In genomic region chr16:56426585-56426984, GRCh38 we compare ENCODE assay signal across 1 cellular context.
TF ChIP-seq lines count a peak whose summit lies in the region.

No MANE protein-coding gene starts in this region.

TF ChIP-seq in HEK293, 187 proteins besides CTCF, POLR2A, EP300 and RAD21 (continued from another document):
- no peak for TF ChIP-seq REST (tag by site-specific recombination; IDR thresholded peaks at IDR 0.05)
- TF ChIP-seq KLF1 (tag by site-specific recombination; IDR thresholded peaks at IDR 0.05) = no peak
- no peak for TF ChIP-seq ZNF23 (tag by site-specific recombination; IDR thresholded peaks at IDR 0.05; ENCODE audit: borderline replicate concordance)
- TF ChIP-seq SP7 (tag by site-specific recombination; IDR thresholded peaks at IDR 0.05) = no peak
- no peak for TF ChIP-seq ZNF830 (tag by site-specific recombination; IDR thresholded peaks at IDR 0.05; ENCODE audit: low read depth)
- no peak for TF ChIP-seq ZNF404 (tag by site-specific recombination; IDR thresholded peaks at IDR 0.05)
- TF ChIP-seq KLF7 (tag by site-specific recombination; IDR thresholded peaks at IDR 0.05; ENCODE audit: borderline replicate concordance) = no peak
- no peak for TF ChIP-seq ZNF580 (tag by site-specific recombination; IDR thresholded peaks at IDR 0.05)
- TF ChIP-seq ZNF610 (tag by site-specific recombination; IDR thresholded peaks at IDR 0.05; ENCODE audit: borderline replicate concordance) = no peak
- no peak for TF ChIP-seq ZNF26 (tag by site-specific recombination; IDR thresholded peaks at IDR 0.05)
- no peak for TF ChIP-seq PBX3 (CRISPR knock-in tag; IDR thresholded peaks at IDR 0.05)
- peak; percentile 37; the same call in 1 of the 2 replicates for TF ChIP-seq PRDM6 (tag by site-specific recombination; IDR thresholded peaks at IDR 0.05)
- TF ChIP-seq PATZ1 (tag by site-specific recombination; IDR thresholded peaks at IDR 0.05) = no peak
- no peak for TF ChIP-seq ZNF391 (tag by site-specific recombination; IDR thresholded peaks at IDR 0.05; ENCODE audit: borderline replicate concordance, low read depth)
- no peak for TF ChIP-seq ZNF221 (tag by site-specific recombination; IDR thresholded peaks at IDR 0.05; ENCODE audit: borderline replicate concordance)
- peak; percentile 37; the same call in 1 of the 2 replicates for TF ChIP-seq ZBTB17 (tag by site-specific recombination; IDR thresholded peaks at IDR 0.05)
- no peak for TF ChIP-seq ZNF488 (tag by site-specific recombination; IDR thresholded peaks at IDR 0.05)
- TF ChIP-seq ZNF571 (tag by site-specific recombination; IDR thresholded peaks at IDR 0.05) = no peak
- no peak for TF ChIP-seq GLI2 (tag by site-specific recombination; IDR thresholded peaks at IDR 0.05; ENCODE audit: borderline replicate concordance, low read depth)
- TF ChIP-seq ZNF707 (tag by site-specific recombination; IDR thresholded peaks at IDR 0.05) = no peak
- no peak for TF ChIP-seq TRIM28 (IDR thresholded peaks at IDR 0.05; ENCODE audit: borderline replicate concordance, low read length)
- no peak for TF ChIP-seq AEBP2 (tag by site-specific recombination; IDR thresholded peaks at IDR 0.05; ENCODE audit: borderline replicate concordance)
- TF ChIP-seq ZNF660 (tag by site-specific recombination; IDR thresholded peaks at IDR 0.05) = peak; percentile 76; the same call in 1 of the 2 replicates
- TF ChIP-seq ZNF600 (tag by site-specific recombination; IDR thresholded peaks at IDR 0.05) = 0 out of 2 replicates have a peak, but pooled peaks have one; percentile 49
- TF ChIP-seq ZNF426 (tag by site-specific recombination; IDR thresholded peaks at IDR 0.05) = no peak
- no peak for TF ChIP-seq ZNF362 (tag by site-specific recombination; IDR thresholded peaks at IDR 0.05)
- no peak for TF ChIP-seq SALL2 (tag by site-specific recombination; IDR thresholded peaks at IDR 0.05; ENCODE audit: borderline replicate concordance)
- TF ChIP-seq GLIS1 (tag by site-specific recombination; IDR thresholded peaks at IDR 0.05) = no peak
- no peak for TF ChIP-seq OVOL3 (tag by site-specific recombination; IDR thresholded peaks at IDR 0.05)
- TF ChIP-seq ZNF560 (tag by site-specific recombination; IDR thresholded peaks at IDR 0.05; ENCODE audit: borderline replicate concordance) = no peak
- TF ChIP-seq MEIS1 (CRISPR knock-in tag; IDR thresholded peaks at IDR 0.05; ENCODE audit: borderline replicate concordance) = no peak
- TF ChIP-seq ZBTB49 (tag by site-specific recombination; IDR thresholded peaks at IDR 0.05; ENCODE audit: low read depth) = no peak
- no peak for TF ChIP-seq ZNF514 (tag by site-specific recombination; IDR thresholded peaks at IDR 0.05)
- no peak for TF ChIP-seq SP3 (tag by site-specific recombination; IDR thresholded peaks at IDR 0.05)
- TF ChIP-seq INSM2 (tag by site-specific recombination; IDR thresholded peaks at IDR 0.05) = no peak
- TF ChIP-seq ZNF274 (IDR thresholded peaks at IDR 0.05; ENCODE audit: low read length) = no peak
- no peak for TF ChIP-seq ZNF274 (tag by site-specific recombination; IDR thresholded peaks at IDR 0.05; ENCODE audit: borderline replicate concordance)
TF ChIP-seq in HEK293: peak in this region for 7.
